In genomic region chr1:4657244-4657789, GRCh38 we compare ENCODE assay signal across 17 cellular contexts. TPM values are rescaled to one million over a fixed set of nuclear protein-coding genes. Genes with fewer than 3 reads are reported as not detected.
"Had no signal": no experiment of that assay in that cellular context is flagged by ENCODE, and none has a peak within 500 bp of the region (broad histone marks: within the 10 kb centered on the region; RNA-seq: fewer than 3 reads in every experiment).

No MANE protein-coding gene starts in this region.

- ATAC-seq: body of pancreas, esophagus mucosa, T-helper 17 cell had no signal

- H3K27ac ChIP-seq: adrenal gland, body of pancreas, skin epidermis, stomach, tibial artery had no signal

- H3K27ac Mint-ChIP-seq: T-helper 17 cell had no signal

- H3K4me1 ChIP-seq: adrenal gland had no signal

- DNase-seq: activated CD4-positive, alpha-beta T cell treated with anti-CD3 and anti-CD28 coated beads, Interleukin-2, amount 50 U/mL, for 1 hour; activated CD4-positive, CD25-positive, alpha-beta regulatory T cell; activated naive CD4-positive, alpha-beta T cell treated with anti-CD3 and anti-CD28 coated beads, Interleukin-2, amount 50 U/mL, for 16 hours; activated T-cell treated with anti-CD3 and anti-CD28 coated beads for 4 hours; adrenal gland; body of pancreas; cerebellar nuclear complex; dermis blood vessel endothelial cell; kidney; stimulated activated CD4-positive, alpha-beta T cell treated with anti-CD3 and anti-CD28 coated beads, Interleukin-4, amount 100 ng/mL, for 4 hours; stomach; T-helper 17 cell; tibial artery had no signal

- H3K4me1 Mint-ChIP-seq: T-helper 17 cell had no signal

- H3K4me3 ChIP-seq: adrenal gland, body of pancreas, skin epidermis, stomach, tibial artery had no signal

- H3K9me3 ChIP-seq: adrenal gland, body of pancreas, stomach, tibial artery had no signal

- H3K36me3 ChIP-seq: adrenal gland, stomach, tibial artery had no signal

RNA-seq across cellular contexts. Expression of gene AJAP1, which starts 2.9 kb away (rescaled TPM):
- total RNA-seq: activated CD8-positive, alpha-beta memory T cell treated with anti-CD3 and anti-CD28 coated beads for 36 hours; myocyte; T-helper 17 cell had no signal
